ENCODE assay signal across 22 cellular contexts in genomic region chr14:25308244-25308643, GRCh38.
DNase-seq lines count a peak whose midpoint lies in the region; ATAC-seq, FAIRE-seq and TF ChIP-seq lines count a peak whose summit lies in the region.
"Had no signal": no experiment of that assay in that cellular context is flagged by ENCODE, and none has a peak within 500 bp of the region (broad histone marks: within the 10 kb centered on the region; RNA-seq: fewer than 3 reads in every experiment).

No MANE protein-coding gene starts in this region.

- H2AFZ ChIP-seq in H1 (ENCODE audit: low read length), result peak overlapping the region; percentile 84; the same call in 1 of the 2 replicates

- H3K4me1 ChIP-seq in H1 (replicated peaks in 1 of 4; ENCODE audit: control insufficient read depth in 3 of 4, insufficient read depth in 4 of 4, low read length in 3 of 4) (no peaks in the 10 kb centered on the region), right lobe of liver (no peaks in the 10 kb centered on the region)
- H3K4me1 ChIP-seq: left ventricle myocardium inferior had no signal

- CTCF ChIA-PET in H1 (lab: Charles Lee; ENCODE audit: partially characterized antibody), result interaction anchor here (0.7 to 2.2 kb wide), 16 partner anchors 9 to 635 kb away, joined by 3 to 28 read pairs (median 3); no protein-coding TSS in a partner anchor

- H2BK12ac ChIP-seq in H1 (ENCODE audit: low read depth, low read length), result no peak overlapping the region

- H3K9me3 ChIP-seq in H1 (ENCODE audit: insufficient read depth in 2 of 2, low read depth in 1 of 2, low read length in 1 of 2) (peaks cover 0 to 3% of the 10 kb centered on the region in 2 experiments; a peak in 1 of 4 replicates), right lobe of liver (no peaks in the 10 kb centered on the region)
- H3K9me3 ChIP-seq: ovary had no signal

- no peak overlapping the region for H3K23ac ChIP-seq in H1 (ENCODE audit: insufficient read length)

- DNase-seq in DMS53 treated with DMSO at 0.1 percent for 48 hours (lab: John Stamatoyannopoulos, UW; ENCODE audit: unreplicated experiment) (peak; percentile 6), HuH-7 (ENCODE audit: low spot score) (peak; percentile 5), H1 (ENCODE audit: low read depth in 1 of 2, low spot score in 2 of 2) (peak; percentile 15 to 64), right lobe of liver (no peak), KBM-7 (no peak)
- DNase-seq: activated CD4-positive, alpha-beta T cell treated with anti-CD3 and anti-CD28 coated beads for 4 hours; activated naive CD4-positive, alpha-beta T cell; activated T-cell treated with anti-CD3 and anti-CD28 coated beads, Interleukin-2, amount 50 U/mL, for 4 hours; CD8-positive, alpha-beta T cell; DMS79; HFFc6; left ventricle myocardium inferior; natural killer cell; NCI-H1105 treated with DMSO at 0.1 percent for 48 hours; ovary had no signal

- H3K4ac ChIP-seq in H1 (replicated peaks; ENCODE audit: insufficient read length, low read depth, low read length), result no peak overlapping the region

- peak; percentile 23 to 39 (median 35) for ATAC-seq in right lobe of liver
- ATAC-seq in HG02870 (IDR thresholded peaks at IDR 0.05; ENCODE audit: unreplicated experiment), result no peak
- no peak for ATAC-seq in HG02884 (IDR thresholded peaks at IDR 0.05; ENCODE audit: unreplicated experiment)
- no peak for ATAC-seq in HG02981 (IDR thresholded peaks at IDR 0.05; ENCODE audit: unreplicated experiment)
- ATAC-seq: activated T-cell treated with anti-CD3 and anti-CD28 coated beads, Interleukin-2, amount 50 U/mL, for 4 hours; CD8-positive, alpha-beta T cell; natural killer cell; Right ventricle myocardium inferior; sciatic nerve had no signal

- in situ Hi-C loops in KBM-7 (cut with MboI; ENCODE audit: low pct_unique_long_range_greater_than_20kb, low sequenced_read_pairs), result no loop called here

- H3K79me2 ChIP-seq in H1 (ENCODE audit: control insufficient read depth in 1 of 2, insufficient read depth in 2 of 2, low read length in 2 of 2), result no peaks in the 10 kb centered on the region

- no peak overlapping the region for H3K14ac ChIP-seq in H1 (ENCODE audit: insufficient read length)

- FAIRE-seq in H1 (lab: Jason Lieb, UNC), result no peak
- FAIRE-seq: GM19239, TTC549 had no signal

- TF ChIP-seq EP300 in H1 (IDR thresholded peaks at IDR 0.05; ENCODE audit: borderline replicate concordance in 1 of 2, low read depth in 2 of 2, low read length in 2 of 2), result no peak

- H3K27ac ChIP-seq in H1 (ENCODE audit: low read depth, low read length), result no peak overlapping the region
- H3K27ac ChIP-seq in right lobe of liver, result no peak overlapping the region
- H3K27ac ChIP-seq: left ventricle myocardium inferior, ovary had no signal

- no peaks in the 10 kb centered on the region for H4K20me1 ChIP-seq in H1 (replicated peaks in 1 of 2; ENCODE audit: control insufficient read depth in 1 of 2, insufficient read depth in 2 of 2, low read length in 2 of 2)

- no peak for TF ChIP-seq POLR2A in H1 (IDR thresholded peaks at IDR 0.05; ENCODE audit: control extremely low read depth in 1 of 2, low read depth in 2 of 2, low read length in 2 of 2)
- TF ChIP-seq POLR2A in right lobe of liver (IDR thresholded peaks at IDR 0.05), result no peak

- WGBS in H1 (ENCODE audit: extremely low coverage in 1 of 2, insufficient coverage in 1 of 2, insufficient read length in 1 of 2, insufficient replicate concordance in 2 of 2, low coverage in 1 of 2, low lambda C conversion rate in 2 of 2, missing lambda C conversion rate in 1 of 2), 2 experiments, result 73% methylated on average over 3 of the region's 3 CpGs; no CpG with 5 or more reads in 1 of the 2 experiments
- 40% methylated on average over 1 of the region's 3 CpGs for WGBS in right lobe of liver (ENCODE audit: insufficient coverage, low coverage, low lambda C conversion rate, missing lambda C conversion rate)

- H4K91ac ChIP-seq in H1 (replicated peaks; ENCODE audit: insufficient read length, low read length), result no peak overlapping the region

- H3K27me3 ChIP-seq in H1 (replicated peaks in 1 of 4; ENCODE audit: control insufficient read depth in 3 of 4, extremely low read depth in 1 of 4, insufficient read depth in 3 of 4, low read length in 3 of 4) (no peaks in the 10 kb centered on the region), right lobe of liver (no peaks in the 10 kb centered on the region)
- H3K27me3 ChIP-seq: ovary had no signal

- H4K8ac ChIP-seq in H1 (ENCODE audit: extremely low read depth, insufficient read depth, low read length), result no peak overlapping the region

- POLR2A ChIA-PET in H1 (lab: Charles Lee; ENCODE audit: partially characterized antibody), result no interaction called here

- no peak overlapping the region for H3K4me3 ChIP-seq in H1 (ENCODE audit: extremely low read depth in 1 of 4, insufficient read depth in 2 of 4, low read depth in 3 of 4, low read length in 4 of 4)
- no peak overlapping the region for H3K4me3 ChIP-seq in right lobe of liver
- H3K4me3 ChIP-seq: left ventricle myocardium inferior, ovary had no signal

- H3K79me1 ChIP-seq in H1 (ENCODE audit: low read depth, low read length), result no peaks in the 10 kb centered on the region

- H4K5ac ChIP-seq in H1 (ENCODE audit: insufficient read length, low read depth, low read length), result no peak overlapping the region

- no peak overlapping the region for H2BK5ac ChIP-seq in H1 (ENCODE audit: low read depth, low read length)

- no peak overlapping the region for H2BK15ac ChIP-seq in H1 (ENCODE audit: low read length)

- no peak overlapping the region for H2BK120ac ChIP-seq in H1 (replicated peaks; ENCODE audit: low read depth, low read length)

- peak; percentile 43 to 65 (median 54) for TF ChIP-seq CTCF in H1 (IDR thresholded peaks at IDR 0.05; ENCODE audit: control extremely low read depth in 1 of 3, insufficient read depth in 1 of 3, low read depth in 1 of 3, low read length in 3 of 3)
- TF ChIP-seq CTCF in right lobe of liver (IDR thresholded peaks at IDR 0.05), result peak in 1 of 4 donors; percentile 26

- intact Hi-C loops in right lobe of liver (cut with DNase I), result no loop called here

- H3K9ac ChIP-seq in H1 (replicated peaks in 1 of 4; ENCODE audit: extremely low read depth in 1 of 4, low read depth in 3 of 4, low read length in 3 of 4), result no peak overlapping the region

- no peak overlapping the region for H2AK5ac ChIP-seq in H1 (ENCODE audit: low read depth, low read length)

- no peaks in the 10 kb centered on the region for H3K36me3 ChIP-seq in H1 (ENCODE audit: control insufficient read depth in 2 of 4, insufficient read depth in 4 of 4, low read length in 3 of 4)
- no peaks in the 10 kb centered on the region for H3K36me3 ChIP-seq in right lobe of liver
- H3K36me3 ChIP-seq: left ventricle myocardium inferior, ovary had no signal

- TF ChIP-seq RAD21 in H1 (IDR thresholded peaks at IDR 0.05 in 1 of 2, conservative IDR thresholded peaks at IDR 0.05 in 1 of 2; ENCODE audit: low read depth in 2 of 2, low read length in 2 of 2), result peak; percentile 37 to 58

- H3K56ac ChIP-seq in H1 (replicated peaks; ENCODE audit: insufficient read length, low read depth, low read length), result no peak overlapping the region

- no peak overlapping the region for H3K18ac ChIP-seq in H1 (ENCODE audit: extremely low read depth, low read length)

- H3K4me2 ChIP-seq in H1 (ENCODE audit: insufficient read depth in 1 of 2, low read depth in 2 of 2, low read length in 2 of 2), result no peak overlapping the region

- H2BK20ac ChIP-seq in H1 (ENCODE audit: low read length), result no peak overlapping the region

- no peaks in the 10 kb centered on the region for H3K23me2 ChIP-seq in H1 (ENCODE audit: low read depth, low read length)

TF ChIP-seq in H1, 55 proteins besides CTCF, POLR2A, EP300 and RAD21:
- no peak for TF ChIP-seq JUND (IDR thresholded peaks at IDR 0.05; ENCODE audit: low read length)
- no peak for TF ChIP-seq EZH2 (IDR thresholded peaks at IDR 0.05; ENCODE audit: low read depth, low read length, severe bottlenecking)
- no peak for TF ChIP-seq KDM4A (IDR thresholded peaks at IDR 0.05; ENCODE audit: low read depth, low read length, severe bottlenecking)
- TF ChIP-seq TAF7 (optimal IDR thresholded peaks at IDR 0.05; ENCODE audit: borderline replicate concordance, low read depth, low read length), result no peak
TF ChIP-seq in H1: peak in this region for 0.

Comparison
In these comparisons a context has a peak if more than half of its experiments do, and no peak if none do; other contexts are left out.
1. DNase-seq: peak in DMS53 treated with DMSO at 0.1 percent for 48 hours (single experiment), HuH-7 (single experiment) and H1 (2 of 2); none in right lobe of liver (0 of 3) and KBM-7 (single experiment).
2. ATAC-seq: peak in right lobe of liver (4 of 4); none in HG02870 (single experiment), HG02884 (single experiment) and HG02981 (single experiment).